18 cellular contexts compared by ENCODE assay signal in genomic region chr2:156565066-156565710, GRCh38.
DNase-seq lines count a peak whose midpoint lies in the region; ATAC-seq, FAIRE-seq and TF ChIP-seq lines count a peak whose summit lies in the region.
"Had no signal": no experiment of that assay in that cellular context is flagged by ENCODE, and none has a peak within 500 bp of the region (broad histone marks: within the 10 kb centered on the region; RNA-seq: fewer than 3 reads in every experiment).

No MANE protein-coding gene starts in this region.

- no peak overlapping the region for H3K4me3 Mint-ChIP-seq in activated naive CD8-positive, alpha-beta T cell
- H3K4me3 Mint-ChIP-seq in activated naive CD8-positive, alpha-beta T cell treated with anti-CD3 and anti-CD28 coated beads for 36 hours: no peak overlapping the region
- H3K4me3 Mint-ChIP-seq: IgD-negative memory B cell had no signal

- H3K9me2 ChIP-seq in PC-3 (replicated peaks; ENCODE audit: low read length): no peaks in the 10 kb centered on the region

- intact Hi-C loops in PC-3 (cut with micrococcal nuclease): no loop called here

- CTCF ChIA-PET in PC-3 (lab: Charles Lee): interaction anchor here (0.5 kb wide), 1 partner anchor 209 kb away, joined by 4 read pairs; no protein-coding TSS in a partner anchor

- H4K20me1 ChIP-seq in PC-3 (ENCODE audit: low read length): no peaks in the 10 kb centered on the region

- BruUV-seq in PC-3 (replicated peaks; lab: Mats Ljungman, UMichigan): no TSS peak

- no peaks in the 10 kb centered on the region for H3K79me2 ChIP-seq in PC-3 (ENCODE audit: low read length)

- POLR2A ChIA-PET in PC-3 (lab: Charles Lee; ENCODE audit: unreplicated experiment): no interaction called here

- no peaks in the 10 kb centered on the region for H3K27me3 ChIP-seq in PC-3 (ENCODE audit: low read length)
- H3K27me3 ChIP-seq: colonic mucosa, heart left ventricle had no signal

- no peaks in the 10 kb centered on the region for H3K9me3 ChIP-seq in PC-3 (ENCODE audit: low read length)
- H3K9me3 ChIP-seq: colonic mucosa, heart left ventricle, lower lobe of right lung had no signal

- FAIRE-seq in urothelium cell line (lab: Jason Lieb, UNC): no peak
- FAIRE-seq: G401.6 had no signal

- H3K9me3 Mint-ChIP-seq in activated naive CD8-positive, alpha-beta T cell (ENCODE audit: low read depth): no peaks in the 10 kb centered on the region
- H3K9me3 Mint-ChIP-seq in activated naive CD8-positive, alpha-beta T cell treated with anti-CD3 and anti-CD28 coated beads for 36 hours: no peaks in the 10 kb centered on the region
- H3K9me3 Mint-ChIP-seq: IgD-negative memory B cell had no signal

- H3K4me1 Mint-ChIP-seq in activated naive CD8-positive, alpha-beta T cell (ENCODE audit: low read depth): peaks cover 2% of the 10 kb centered on the region
- H3K4me1 Mint-ChIP-seq in activated naive CD8-positive, alpha-beta T cell treated with anti-CD3 and anti-CD28 coated beads for 36 hours: peaks cover 11% of the 10 kb centered on the region

- no peak overlapping the region for H3K27ac ChIP-seq in PC-3 (ENCODE audit: low read length)
- H3K27ac ChIP-seq: colonic mucosa, heart left ventricle, lower lobe of right lung had no signal

- H3K27me3 Mint-ChIP-seq in activated naive CD8-positive, alpha-beta T cell: no peaks in the 10 kb centered on the region
- H3K27me3 Mint-ChIP-seq in activated naive CD8-positive, alpha-beta T cell treated with anti-CD3 and anti-CD28 coated beads for 36 hours: no peaks in the 10 kb centered on the region
- H3K27me3 Mint-ChIP-seq: IgD-negative memory B cell had no signal

- 0 out of 2 replicates have a peak, but pooled peaks cover 3% of the 10 kb centered on the region for H3K36me3 ChIP-seq in PC-3 (ENCODE audit: low read depth, low read length)
- H3K36me3 ChIP-seq: colonic mucosa had no signal

- no peak overlapping the region for H3K9ac ChIP-seq in PC-3 (ENCODE audit: low read length)

- no peak overlapping the region for H3K4me2 ChIP-seq in PC-3 (ENCODE audit: low read length)

- no peak overlapping the region for H2AFZ ChIP-seq in PC-3 (ENCODE audit: low read length)

- peaks cover 17% of the 10 kb centered on the region for H3K36me3 Mint-ChIP-seq in activated naive CD8-positive, alpha-beta T cell
- H3K36me3 Mint-ChIP-seq in activated naive CD8-positive, alpha-beta T cell treated with anti-CD3 and anti-CD28 coated beads for 36 hours: peaks cover 6% of the 10 kb centered on the region

- H3K4me1 ChIP-seq in PC-3 (ENCODE audit: insufficient read depth, low read length): no peaks in the 10 kb centered on the region
- H3K4me1 ChIP-seq: colonic mucosa, lower lobe of right lung had no signal

- TF ChIP-seq CTCF in PC-3 (conservative IDR thresholded peaks at IDR 0.05; ENCODE audit: low read depth, low read length): no peak

- no peak overlapping the region for H3K4me3 ChIP-seq in PC-3 (ENCODE audit: low read length)
- H3K4me3 ChIP-seq: colonic mucosa, heart left ventricle, lower lobe of right lung had no signal

- H3K27ac Mint-ChIP-seq in activated naive CD8-positive, alpha-beta T cell: peak overlapping the region; percentile 30
- no peak overlapping the region for H3K27ac Mint-ChIP-seq in activated naive CD8-positive, alpha-beta T cell treated with anti-CD3 and anti-CD28 coated beads for 36 hours
- H3K27ac Mint-ChIP-seq: IgD-negative memory B cell had no signal

- no peak for DNase-seq in activated naive CD8-positive, alpha-beta T cell treated with anti-CD3 and anti-CD28 coated beads for 36 hours
- DNase-seq in PC-3: peak; percentile 12
- peak; percentile 98 for DNase-seq in fibroblast of peridontal ligament (ENCODE audit: extremely low read depth)
- peak; percentile 62 for DNase-seq in urothelium cell line (ENCODE audit: low spot score)
- no peak for DNase-seq in NCI-H2107 treated with DMSO at 0.1 percent for 48 hours (lab: John Stamatoyannopoulos, UW; ENCODE audit: unreplicated experiment)
- DNase-seq: activated CD4-positive, alpha-beta T cell treated with anti-CD3 and anti-CD28 coated beads, Interleukin-2, amount 50 U/mL, for 1 hour; AML-193; colonic mucosa; heart left ventricle; lower lobe of right lung; NCI-H146; NK-92 treated with Interleukin-12 subunit alpha and Interleukin-12 subunit beta, amount 100 ng/mL, for 24 hours; T-helper 1 cell had no signal

- ATAC-seq in PC-3: no peak
- no peak for ATAC-seq in HG03457 (IDR thresholded peaks at IDR 0.05; ENCODE audit: unreplicated experiment)
- no peak for ATAC-seq in HG02852 (IDR thresholded peaks at IDR 0.05; ENCODE audit: unreplicated experiment)
- ATAC-seq: heart left ventricle, lower lobe of right lung had no signal

- H3F3A ChIP-seq in PC-3 (ENCODE audit: low read length, unreplicated experiment): no peaks in the 10 kb centered on the region

Comparison
In these comparisons a context has a peak if more than half of its experiments do, and no peak if none do; other contexts are left out.
1. DNase-seq: peak in PC-3 (single experiment), fibroblast of peridontal ligament (single experiment) and urothelium cell line (single experiment); none in activated naive CD8-positive, alpha-beta T cell treated with anti-CD3 and anti-CD28 coated beads for 36 hours (single experiment) and NCI-H2107 treated with DMSO at 0.1 percent for 48 hours (single experiment).